ENCODE assay signal across 2 cellular contexts in genomic region chr15:31157644-31158069, GRCh38.
TF ChIP-seq lines count a peak whose summit lies in the region.

No MANE protein-coding gene starts in this region.

TF ChIP-seq in WTC11, 78 proteins besides CTCF, POLR2A, EP300 and RAD21 (continued from another document):
- no peak for TF ChIP-seq ERG (CRISPR knock-in tag; IDR thresholded peaks at IDR 0.05)
- TF ChIP-seq MXD4 (CRISPR knock-in tag; IDR thresholded peaks at IDR 0.05; ENCODE audit: borderline replicate concordance), result no peak

TF ChIP-seq in liver, 16 proteins besides CTCF, POLR2A, EP300 and RAD21 (continued from another document):
- peak; percentile 89 for TF ChIP-seq REST (IDR thresholded peaks at IDR 0.05)
- TF ChIP-seq FOXA1 (IDR thresholded peaks at IDR 0.05), result peak; percentile 95
- peak; percentile 100 for TF ChIP-seq SP1 (IDR thresholded peaks at IDR 0.05)
- peak; percentile 97 for TF ChIP-seq NR2F2 (IDR thresholded peaks at IDR 0.05)
- peak; percentile 76 to 86 for TF ChIP-seq JUND (IDR thresholded peaks at IDR 0.05)
- peak; percentile 97 for TF ChIP-seq HNF4G (IDR thresholded peaks at IDR 0.05)
- peak; percentile 99 to 100 for TF ChIP-seq RXRA (IDR thresholded peaks at IDR 0.05)
TF ChIP-seq in liver: peak in this region for 14.
